8 cellular contexts compared by ENCODE assay signal in the genomic region with DNA sequence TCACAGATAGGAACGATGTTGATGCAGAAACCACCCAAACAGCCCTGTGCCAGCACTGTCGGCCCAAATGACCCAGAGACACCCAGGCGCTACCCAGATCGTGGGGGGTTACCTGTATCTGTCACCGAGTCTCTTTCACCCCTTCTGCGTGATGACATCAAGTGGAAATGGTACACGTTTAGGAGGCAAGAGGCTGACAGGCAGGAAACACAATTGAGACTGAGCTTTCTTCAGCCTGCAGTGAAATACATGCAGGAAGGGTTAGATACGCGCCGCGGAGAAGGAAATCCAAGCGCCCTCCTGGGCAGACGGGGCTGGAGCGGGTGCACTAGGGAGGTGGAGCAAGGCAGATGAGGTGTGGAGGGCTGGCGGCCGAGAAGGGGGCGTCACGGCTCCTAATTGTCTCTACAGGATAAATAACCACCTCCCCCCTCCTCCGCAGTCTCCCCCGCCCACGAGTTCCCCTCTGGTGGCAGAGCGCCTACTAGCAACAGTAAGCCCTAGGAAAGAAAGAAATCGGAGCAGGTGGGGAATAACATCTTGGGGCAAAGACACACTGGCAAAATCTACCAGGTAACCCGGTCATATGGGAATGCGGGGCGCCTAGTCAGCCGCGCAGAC. TPM values are rescaled to one million over a fixed set of nuclear protein-coding genes. Genes with fewer than 3 reads are reported as not detected.
DNase-seq lines count a peak whose midpoint lies in the region; ATAC-seq and TF ChIP-seq lines count a peak whose summit lies in the region.

A gene with protein sequence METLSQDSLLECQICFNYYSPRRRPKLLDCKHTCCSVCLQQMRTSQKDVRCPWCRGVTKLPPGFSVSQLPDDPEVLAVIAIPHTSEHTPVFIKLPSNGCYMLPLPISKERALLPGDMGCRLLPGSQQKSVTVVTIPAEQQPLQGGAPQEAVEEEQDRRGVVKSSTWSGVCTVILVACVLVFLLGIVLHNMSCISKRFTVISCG (minus strand): TSS at position 325 of the 621 bp plus-strand sequence. CDS start 76,544 bp downstream, outside the sequence.

- H2BK12ac ChIP-seq in H9 (ENCODE audit: insufficient read length, low read depth, low read length): no peak within 1 kb of the TSS

- no peak within 1 kb of the TSS for H2BK20ac ChIP-seq in H9 (ENCODE audit: low read depth, low read length, poor library complexity, severe bottlenecking)

- no peak within 1 kb of the TSS for H4K91ac ChIP-seq in H9 (ENCODE audit: insufficient read length, low read depth, low read length)

- CTCF ChIA-PET in MCF 10A (lab: Yijun Ruan, JAX): interaction anchor here (0.5 to 5.5 kb wide), 7 partner anchors 48 to 813 kb away, joined by 3 to 50 read pairs (median 3); no protein-coding TSS in a partner anchor
- CTCF ChIA-PET in GM10248 (lab: Yijun Ruan, JAX): no interaction called here

- H3T11ph ChIP-seq in H9 (ENCODE audit: low read length): no peak within 1 kb of the TSS

- DNase-seq in H9: peak; percentile 70
- DNase-seq in RPMI7951 (ENCODE audit: low read depth): peak; percentile 7
- DNase-seq in MCF 10A (ENCODE audit: unreplicated experiment): no peak
- DNase-seq in gastrocnemius medialis: no peak
- no peak for DNase-seq in GM10248 (ENCODE audit: extremely low spot score)
- DNase-seq in inferior parietal cortex (ENCODE audit: extremely low spot score): no peak

- H3K4me3 ChIP-seq in iPS-15b (ENCODE audit: low read depth, low read length) (peak within 1 kb of the TSS; percentile 78), gastrocnemius medialis (peak within 1 kb of the TSS; percentile 65 to 85 (median 78))

- H3K4me3 Mint-ChIP-seq in H9 (peak within 1 kb of the TSS; percentile 80 to 88), MCF 10A (ENCODE audit: unreplicated experiment) (peak within 1 kb of the TSS; percentile 74)

- TF ChIP-seq CTCF in H9 (conservative IDR thresholded peaks at IDR 0.05) (0 out of 3 replicates have a peak, but pooled peaks have one; percentile 9), MCF 10A (IDR thresholded peaks at IDR 0.05; ENCODE audit: unreplicated experiment) (no peak), gastrocnemius medialis (IDR thresholded peaks at IDR 0.05 in 4 of 5, conservative IDR thresholded peaks at IDR 0.05 in 1 of 5) (no peak), GM10248 (IDR thresholded peaks at IDR 0.05; ENCODE audit: control extremely low read depth, extremely low read depth, low read depth, missing control alignments) (no peak)

- H3K56ac ChIP-seq in H9 (ENCODE audit: insufficient read length, low read depth, low read length): no peak within 1 kb of the TSS

- H2BK120ac ChIP-seq in H9 (ENCODE audit: low read depth, low read length, poor library complexity, severe bottlenecking): no peak within 1 kb of the TSS

- H4K20me1 ChIP-seq in H9 (ENCODE audit: control insufficient read depth, insufficient read depth, insufficient read length): no peaks in the 10 kb centered on the region

- ATAC-seq in gastrocnemius medialis (no peak), GM21381 (IDR thresholded peaks at IDR 0.05; ENCODE audit: unreplicated experiment) (no peak)

- peaks cover 12% of the 10 kb centered on the region for H3K23me2 ChIP-seq in H9 (ENCODE audit: insufficient read length, low read depth, low read length, poor library complexity, severe bottlenecking)

- H3K36me3 Mint-ChIP-seq in H9 (ENCODE audit: insufficient read depth in 1 of 3, low read depth in 3 of 3) (peaks cover 0 to 7% (median 2%) of the 10 kb centered on the region in 3 experiments; a peak in 3 of 7 replicates), MCF 10A (ENCODE audit: insufficient read depth, unreplicated experiment) (peaks cover 24% of the 10 kb centered on the region)

- POLR2A ChIA-PET in MCF 10A (lab: Yijun Ruan, JAX): interaction anchor here (0.9 to 2.2 kb wide), 4 partner anchors 11 to 257 kb away, joined by 3 to 14 read pairs (median 5); no protein-coding TSS in a partner anchor
- POLR2A ChIA-PET in GM10248 (lab: Yijun Ruan, JAX): no interaction called here

- no peak within 1 kb of the TSS for H2AFZ ChIP-seq in H9 (ENCODE audit: low read length)

- TF ChIP-seq POLR2A in gastrocnemius medialis (IDR thresholded peaks at IDR 0.05): no peak

- peak within 1 kb of the TSS; percentile 36 for H3K14ac ChIP-seq in H9 (ENCODE audit: insufficient read depth, low read length)

- in situ Hi-C loops in gastrocnemius medialis (cut with MboI; ENCODE audit: low sequenced_read_pairs in 4 of 4): loop anchor here in 3 of 4 donors (10.0 to 25.0 kb wide), 3 partner anchors 148 to 305 kb away; no protein-coding TSS in a partner anchor

- H2AK5ac ChIP-seq in H9 (ENCODE audit: insufficient read length, low read length): no peak within 1 kb of the TSS

- H4K8ac ChIP-seq in H9 (replicated peaks; ENCODE audit: insufficient read length, low read depth, low read length): no peak within 1 kb of the TSS

- peak within 1 kb of the TSS; percentile 81 for H3K4me2 ChIP-seq in H9 (ENCODE audit: insufficient read depth, insufficient read length, low read length)

- H3K27ac ChIP-seq in H9 (ENCODE audit: insufficient read length, low read depth, low read length): no peak within 1 kb of the TSS
- peak within 1 kb of the TSS; percentile 66 to 84 (median 75) for H3K27ac ChIP-seq in gastrocnemius medialis

- H3K36me3 ChIP-seq in iPS-15b (ENCODE audit: control insufficient read depth, insufficient read depth, low read length): no peaks in the 10 kb centered on the region
- H3K36me3 ChIP-seq in gastrocnemius medialis: no peaks in the 10 kb centered on the region

- no peaks in the 10 kb centered on the region for H3K9me3 ChIP-seq in H9 (ENCODE audit: control insufficient read depth, low read depth, low read length)
- H3K9me3 ChIP-seq in iPS-15b (ENCODE audit: control insufficient read depth, insufficient read depth, low read length): no peaks in the 10 kb centered on the region
- no peaks in the 10 kb centered on the region for H3K9me3 ChIP-seq in gastrocnemius medialis

- no peak within 1 kb of the TSS for H3K27ac Mint-ChIP-seq in H9
- peak within 1 kb of the TSS; percentile 74 for H3K27ac Mint-ChIP-seq in MCF 10A (ENCODE audit: low read depth, unreplicated experiment)

- no peak within 1 kb of the TSS for H3K18ac ChIP-seq in H9 (ENCODE audit: insufficient read length, low read depth, low read length)

- H3K27me3 Mint-ChIP-seq in H9 (ENCODE audit: low read depth) (peaks cover 62% of the 10 kb centered on the region), MCF 10A (ENCODE audit: insufficient read depth, unreplicated experiment) (no peaks in the 10 kb centered on the region)

- H3K79me1 ChIP-seq in H9 (ENCODE audit: insufficient read depth, low read depth, low read length, poor library complexity, severe bottlenecking): no peaks in the 10 kb centered on the region

- no CpG with 5 or more reads among the region's 28 CpGs for WGBS in H9 (ENCODE audit: extremely low coverage, insufficient read length, low lambda C conversion rate)

- no peak within 1 kb of the TSS for H2BK5ac ChIP-seq in H9 (ENCODE audit: insufficient read length, low read length)

- H3K23ac ChIP-seq in H9 (ENCODE audit: insufficient read length, low read depth, low read length): no peak within 1 kb of the TSS

- BruUV-seq in MCF 10A (replicated peaks; lab: Mats Ljungman, UMichigan): no TSS peak

- H3K79me2 ChIP-seq in H9 (ENCODE audit: insufficient read depth, low read length): no peaks in the 10 kb centered on the region

- H3K9me3 Mint-ChIP-seq in H9: peaks cover 0 to 3% of the 10 kb centered on the region in 2 experiments; a peak in 3 of 5 replicates
- H3K9me3 Mint-ChIP-seq in MCF 10A (ENCODE audit: unreplicated experiment): no peaks in the 10 kb centered on the region

- no peak within 1 kb of the TSS for H3K4ac ChIP-seq in H9 (ENCODE audit: low read depth, low read length)

- peaks cover 24% of the 10 kb centered on the region in 2 experiments for H3K4me1 Mint-ChIP-seq in H9
- H3K4me1 Mint-ChIP-seq in MCF 10A (ENCODE audit: insufficient read depth, unreplicated experiment): peaks cover 36% of the 10 kb centered on the region

- H4K5ac ChIP-seq in H9 (ENCODE audit: insufficient read length, low read depth, low read length): no peak within 1 kb of the TSS

- intact Hi-C loops in MCF 10A (cut with micrococcal nuclease) (loop anchor here (1.0 to 5.0 kb wide), 3 partner anchors 58 to 310 kb away; no protein-coding TSS in a partner anchor), gastrocnemius medialis (cut with DNase I; ENCODE audit: low total_unique reads) (loop anchor here (5.0 kb wide), 1 partner anchor 155 kb away; no protein-coding TSS in a partner anchor)

- H3K4me1 ChIP-seq in H9 (ENCODE audit: insufficient read depth, low read length) (peaks cover 3% of the 10 kb centered on the region; the same call in 1 of the 2 replicates), iPS-15b (ENCODE audit: control insufficient read depth, insufficient read depth, low read length) (no peaks in the 10 kb centered on the region), gastrocnemius medialis (peaks cover 7% of the 10 kb centered on the region in 2 donors)

- H3K27me3 ChIP-seq in H9 (ENCODE audit: insufficient read depth, low read length): peaks cover 18% of the 10 kb centered on the region; the same call in 1 of the 2 replicates
- H3K27me3 ChIP-seq in iPS-15b (ENCODE audit: control insufficient read depth, insufficient read depth, low read length): peaks cover 43% of the 10 kb centered on the region
- H3K27me3 ChIP-seq in gastrocnemius medialis: peaks cover 0 to 4% (median 0%) of the 10 kb centered on the region in 3 donors

- H2BK15ac ChIP-seq in H9 (ENCODE audit: low read depth, low read length): no peak within 1 kb of the TSS

- peak within 1 kb of the TSS; percentile 18 for H3K9ac ChIP-seq in H9 (ENCODE audit: extremely low read depth, insufficient read length, low read length)
- no peak within 1 kb of the TSS for H3K9ac ChIP-seq in iPS-15b (ENCODE audit: low read depth, low read length)

RNA-seq across cellular contexts. Expression of the gene that starts here (rescaled TPM):
- 2.3 and 2.6 TPM in 2 replicates for total RNA-seq in H9 (2021)
- total RNA-seq in RPMI7951 (2014; rRNA removed; shearing (Covaris generic)): 7.0 and 9.3 TPM in 2 replicates
- total RNA-seq in MCF 10A (2022): 1.7 and 2.9 TPM in 2 replicates
- total RNA-seq in gastrocnemius medialis: 1 to 10 TPM; 1.7 to 6.8 (median 4.4) TPM

Comparison
In these comparisons a context has a peak if more than half of its experiments do, and no peak if none do; other contexts are left out.
1. DNase-seq: peak in H9 (single experiment) and RPMI7951 (single experiment); none in MCF 10A (single experiment), gastrocnemius medialis (0 of 2), GM10248 (single experiment) and inferior parietal cortex (single experiment).